In the genomic region with DNA sequence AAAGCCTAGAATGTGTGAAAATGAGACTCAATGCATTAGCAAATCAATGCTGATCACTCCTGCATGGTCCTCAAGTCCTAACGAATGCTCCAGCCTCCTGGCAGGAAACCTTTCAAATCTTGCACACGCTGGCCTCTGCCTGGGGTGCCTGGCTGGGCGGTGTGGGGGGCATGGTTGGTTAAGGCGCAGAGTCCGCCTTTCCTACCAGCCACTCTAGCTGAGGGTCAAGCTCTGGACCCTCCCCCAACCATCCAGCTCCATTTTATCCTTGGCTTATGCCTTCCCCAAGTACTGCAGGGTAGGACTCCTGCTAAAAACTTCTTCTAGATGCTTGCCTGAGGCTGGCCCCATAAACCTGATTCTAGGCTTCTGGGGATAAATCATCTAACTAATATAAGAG, we compare ENCODE assay signal across 9 cellular contexts. TPM values are rescaled to one million over a fixed set of nuclear protein-coding genes. Genes with fewer than 3 reads are reported as not detected.
A peak's percentile ranks its signal among the peaks of the same experiment; 100 is the strongest.
DNase-seq lines count a peak whose midpoint lies in the region; FAIRE-seq and TF ChIP-seq lines count a peak whose summit lies in the region.
"Had no signal": no experiment of that assay in that cellular context is flagged by ENCODE, and none has a peak within 500 bp of the region (broad histone marks: within the 10 kb centered on the region; RNA-seq: fewer than 3 reads in every experiment).

No MANE protein-coding gene starts in this region.

- no peaks in the 10 kb centered on the region for H3K27me3 ChIP-seq in BE2C
- H3K27me3 ChIP-seq in KMS-11 (ENCODE audit: insufficient read depth, low read depth), result no peaks in the 10 kb centered on the region
- H3K27me3 ChIP-seq in dorsolateral prefrontal cortex, result no peaks in the 10 kb centered on the region
- H3K27me3 ChIP-seq in osteoblast (ENCODE audit: insufficient read depth, low read length), result no peaks in the 10 kb centered on the region
- H3K27me3 ChIP-seq: pancreas had no signal

- FAIRE-seq in GM12891 (lab: Jason Lieb, UNC), result no peak
- FAIRE-seq: pancreas had no signal

- H3K9me3 ChIP-seq in BE2C, result no peaks in the 10 kb centered on the region
- no peaks in the 10 kb centered on the region for H3K9me3 ChIP-seq in osteoblast (ENCODE audit: low read depth, low read length)
- H3K9me3 ChIP-seq: pancreas had no signal

- intact Hi-C loops in dorsolateral prefrontal cortex (cut with DNase I), result loop anchor here in 1 of 2 donors (5.0 kb wide), 1 partner anchor 72 kb away; no protein-coding TSS in a partner anchor

- no peak overlapping the region; the same call in 1 of the 2 replicates for H3K9ac ChIP-seq in KMS-11

- peak overlapping the region; percentile 78 for H2AFZ ChIP-seq in KMS-11 (ENCODE audit: low read depth)
- peak overlapping the region; percentile 83 for H2AFZ ChIP-seq in osteoblast (ENCODE audit: low read length)

- H3K27ac ChIP-seq in KMS-11 (no peak overlapping the region), dorsolateral prefrontal cortex (peak overlapping the region; percentile 76 to 98 (median 95)), osteoblast (ENCODE audit: low read depth, low read length) (no peak overlapping the region)

- no peaks in the 10 kb centered on the region for H3K79me2 ChIP-seq in KMS-11 (ENCODE audit: insufficient read depth, low read depth)
- peaks cover 28% of the 10 kb centered on the region for H3K79me2 ChIP-seq in osteoblast (ENCODE audit: insufficient read depth, low read length)

- no peak for TF ChIP-seq POLR2A in GM12891 (IDR thresholded peaks at IDR 0.05; ENCODE audit: low read depth, low read length)

- TF ChIP-seq CTCF in BE2C (IDR thresholded peaks at IDR 0.05; ENCODE audit: low read depth, low read length), result no peak
- no peak for TF ChIP-seq CTCF in KMS-11 (conservative IDR thresholded peaks at IDR 0.05; ENCODE audit: low read depth, low read length)
- no peak for TF ChIP-seq CTCF in dorsolateral prefrontal cortex (IDR thresholded peaks at IDR 0.05 in 54 of 56, conservative IDR thresholded peaks at IDR 0.05 in 2 of 56; ENCODE audit: low read depth in 1 of 56, partially characterized antibody in 56 of 56)
- no peak for TF ChIP-seq CTCF in osteoblast (IDR thresholded peaks at IDR 0.05; ENCODE audit: extremely low read depth, low read depth, low read length)

- H3K36me3 ChIP-seq in BE2C (no peaks in the 10 kb centered on the region), KMS-11 (ENCODE audit: insufficient read depth) (no peaks in the 10 kb centered on the region), osteoblast (ENCODE audit: insufficient read depth, low read length) (no peaks in the 10 kb centered on the region)
- H3K36me3 ChIP-seq: pancreas had no signal

- H3K4me3 ChIP-seq in BE2C (ENCODE audit: low read depth, low read length), result peak overlapping the region; percentile 59
- H3K4me3 ChIP-seq in KMS-11 (IDR thresholded peaks at IDR 0.05; ENCODE audit: insufficient read depth, low read depth, low read length), result no peak overlapping the region
- peak overlapping the region in 54 of 59 donors; percentile 7 to 86 (median 64) for H3K4me3 ChIP-seq in dorsolateral prefrontal cortex
- peak overlapping the region; percentile 75 for H3K4me3 ChIP-seq in osteoblast (ENCODE audit: insufficient read depth, low read length)

- H3K4me2 ChIP-seq in KMS-11 (peak overlapping the region; percentile 54; the same call in 1 of the 2 replicates), osteoblast (ENCODE audit: insufficient read depth, low read length) (peak overlapping the region; percentile 85)

- DNase-seq in BE2C (no peak), dorsolateral prefrontal cortex (no peak), osteoblast (ENCODE audit: insufficient read length, low spot score, missing footprints) (peak; percentile 77), GM12891 (ENCODE audit: insufficient read length, low spot score) (no peak), SHP77 treated with DMSO at 0.1 percent for 48 hours (lab: John Stamatoyannopoulos, UW) (no peak)
- DNase-seq in central memory CD4-positive, alpha-beta T cell, result no peak
- DNase-seq in effector CD4-positive, alpha-beta T cell, result no peak

- H4K20me1 ChIP-seq in KMS-11 (ENCODE audit: insufficient read depth) (no peaks in the 10 kb centered on the region), osteoblast (ENCODE audit: insufficient read depth, low read length) (no peaks in the 10 kb centered on the region)

- H3K4me1 ChIP-seq in BE2C, result no peaks in the 10 kb centered on the region; the same call in 1 of the 2 replicates
- peaks cover 20% of the 10 kb centered on the region for H3K4me1 ChIP-seq in KMS-11 (ENCODE audit: low read depth, poor library complexity, severe bottlenecking)
- H3K4me1 ChIP-seq in osteoblast (ENCODE audit: insufficient read depth, low read length), result peaks cover 13% of the 10 kb centered on the region

TF ChIP-seq in GM12891, 5 proteins besides CTCF, POLR2A, EP300 and RAD21:
- TF ChIP-seq POLR2AphosphoS5 (IDR thresholded peaks at IDR 0.05; ENCODE audit: low read depth, low read length), result no peak
- TF ChIP-seq POU2F2 (IDR thresholded peaks at IDR 0.05; ENCODE audit: low read depth, low read length), result no peak
- no peak for TF ChIP-seq PAX5 (IDR thresholded peaks at IDR 0.05; ENCODE audit: insufficient read depth, low read length, severe bottlenecking)
- TF ChIP-seq TAF1 (IDR thresholded peaks at IDR 0.05; ENCODE audit: low read depth, low read length), result no peak

RNA-seq across cellular contexts. Expression of gene MVB12B, which starts 0.8 kb away (rescaled TPM):
- polyA plus RNA-seq in BE2C (2012; ENCODE audit: insufficient read depth, insufficient read length, low read depth), result 12.3 TPM
- total RNA-seq in dorsolateral prefrontal cortex (100 to 1,000 TPM in 23 of 120 experiments, 10 to 100 TPM in 97; 43.4 to 233 (median 75.7) TPM), osteoblast (5.4 and 8.0 TPM in 2 replicates)
- not detected for polyA plus RNA-seq in GM12891 (2012; ENCODE audit: low read depth, missing spikeins)

Comparison
In these comparisons a context has a peak if more than half of its experiments do, and no peak if none do; other contexts are left out.
1. H3K27ac ChIP-seq: peak in dorsolateral prefrontal cortex (59 of 59); none in KMS-11 (single experiment) and osteoblast (single experiment).